Comparison of ENCODE assay signal across 14 cellular contexts in the genomic region with DNA sequence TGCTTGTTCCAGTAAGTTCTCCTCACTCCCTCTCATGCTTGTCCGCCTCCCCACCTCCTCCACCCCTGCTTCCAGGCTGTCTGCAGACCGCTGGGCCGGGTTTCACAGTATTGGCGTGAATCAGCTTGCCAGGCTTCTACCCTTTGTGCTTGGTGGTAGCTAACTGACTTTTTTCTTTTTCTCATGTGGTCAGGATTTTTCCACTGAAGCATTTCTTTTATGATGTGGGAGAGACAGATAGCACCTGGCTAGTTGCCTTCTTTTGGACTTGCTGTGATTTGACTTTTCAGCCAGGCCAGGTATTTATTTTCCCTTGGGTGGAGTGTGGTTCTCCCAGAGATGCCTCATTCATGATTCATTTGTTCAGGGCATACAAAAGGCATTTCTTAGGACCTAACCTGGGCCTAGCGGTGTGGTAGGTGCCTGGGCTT.
DNase-seq lines count a peak whose midpoint lies in the region; ATAC-seq and TF ChIP-seq lines count a peak whose summit lies in the region.
"Had no signal": no experiment of that assay in that cellular context is flagged by ENCODE, and none has a peak within 500 bp of the region (broad histone marks: within the 10 kb centered on the region; RNA-seq: fewer than 3 reads in every experiment).

No MANE protein-coding gene starts in this region.

- BruUV-seq in mammary epithelial cell (replicated peaks; lab: Mats Ljungman, UMichigan): no TSS peak

- H3K9me3 Mint-ChIP-seq in activated naive CD8-positive, alpha-beta T cell treated with anti-CD3 and anti-CD28 coated beads for 36 hours: no peaks in the 10 kb centered on the region
- no peaks in the 10 kb centered on the region for H3K9me3 Mint-ChIP-seq in activated naive CD8-positive, alpha-beta T cell treated with anti-CD3 and anti-CD28 coated beads, Interleukin-2, amount 50 U/mL, for 24 hours

- intact Hi-C loops in mammary epithelial cell (cut with micrococcal nuclease): loop anchor here (2.0 to 5.0 kb wide), 2 partner anchors 60 to 71 kb away; a partner anchor contains a TSS
- intact Hi-C loops in upper lobe of right lung (cut with DNase I): no loop called here

- peak overlapping the region; percentile 66 for H2AFZ ChIP-seq in mammary epithelial cell (ENCODE audit: low read depth, low read length)

- dilution Hi-C loops in mammary epithelial cell (cut with HindIII; ENCODE audit: low sequenced_read_pairs): no loop called here

- no peak for ATAC-seq in activated naive CD8-positive, alpha-beta T cell treated with anti-CD3 and anti-CD28 coated beads, Interleukin-2, amount 50 U/mL, for 24 hours
- ATAC-seq in upper lobe of right lung: peak; percentile 32
- ATAC-seq in GM21447 (IDR thresholded peaks at IDR 0.05; ENCODE audit: unreplicated experiment): no peak
- ATAC-seq: SK-N-SH treated with all-trans-retinoic acid at 6 μM for 48 hours had no signal

- peaks cover 23% of the 10 kb centered on the region for H3K4me1 Mint-ChIP-seq in activated naive CD8-positive, alpha-beta T cell treated with anti-CD3 and anti-CD28 coated beads for 36 hours
- peaks cover 63% of the 10 kb centered on the region for H3K4me1 Mint-ChIP-seq in activated naive CD8-positive, alpha-beta T cell treated with anti-CD3 and anti-CD28 coated beads, Interleukin-2, amount 50 U/mL, for 24 hours

- no peaks in the 10 kb centered on the region for H4K20me1 ChIP-seq in mammary epithelial cell (ENCODE audit: insufficient read depth, low read length)

- H3K27me3 ChIP-seq in mammary epithelial cell (ENCODE audit: insufficient read depth, low read length): no peaks in the 10 kb centered on the region
- H3K27me3 ChIP-seq in liver (ENCODE audit: control insufficient read depth in 4 of 4, insufficient read depth in 4 of 4, low read length in 3 of 4): no peaks in the 10 kb centered on the region
- H3K27me3 ChIP-seq in upper lobe of right lung: no peaks in the 10 kb centered on the region
- H3K27me3 ChIP-seq in H7 (ENCODE audit: control insufficient read depth, insufficient read depth, low read length): no peaks in the 10 kb centered on the region
- H3K27me3 ChIP-seq: transverse colon had no signal

- TF ChIP-seq RAD21 in liver (IDR thresholded peaks at IDR 0.05): peak in 1 of 2 donors; percentile 56

- no peak overlapping the region for H3K4me3 ChIP-seq in mammary epithelial cell (replicated peaks in 1 of 3; ENCODE audit: insufficient read depth in 1 of 3, low read depth in 2 of 3, low read length in 3 of 3)
- peak overlapping the region; percentile 30 to 51 (median 35) for H3K4me3 ChIP-seq in liver (ENCODE audit: low read depth in 1 of 3, low read length in 3 of 3)
- H3K4me3 ChIP-seq in upper lobe of right lung: no peak overlapping the region
- H3K4me3 ChIP-seq in H7 (ENCODE audit: insufficient read depth, low read depth, low read length): no peak overlapping the region
- H3K4me3 ChIP-seq: transverse colon had no signal

- no peaks in the 10 kb centered on the region for H3K36me3 ChIP-seq in mammary epithelial cell (ENCODE audit: insufficient read depth, low read length)
- peaks cover 0 to 3% (median under 1%) of the 10 kb centered on the region in 4 donors for H3K36me3 ChIP-seq in liver (ENCODE audit: control insufficient read depth in 4 of 4, insufficient read depth in 3 of 4, low read depth in 1 of 4, low read length in 3 of 4)
- H3K36me3 ChIP-seq in upper lobe of right lung: no peaks in the 10 kb centered on the region
- peaks cover 1% of the 10 kb centered on the region; the same call in 1 of the 2 replicates for H3K36me3 ChIP-seq in H7 (replicated peaks; ENCODE audit: control insufficient read depth, insufficient read depth, low read length)
- H3K36me3 ChIP-seq: transverse colon had no signal

- H3K79me2 ChIP-seq in mammary epithelial cell (ENCODE audit: insufficient read depth, low read length): no peaks in the 10 kb centered on the region

- in situ Hi-C loops in mammary epithelial cell (cut with MboI; ENCODE audit: low sequenced_read_pairs in 2 of 2): no loop called here

- CTCF ChIA-PET in mammary epithelial cell (lab: Charles Lee; ENCODE audit: low non-redundant PET): no interaction called here

- 0% methylated on average over 4 of the region's 5 CpGs for WGBS in mammary epithelial cell (ENCODE audit: low coverage, missing lambda C conversion rate)
- 41% methylated on average over 5 of the region's 5 CpGs for WGBS in liver

- peaks cover 23% of the 10 kb centered on the region for H3K36me3 Mint-ChIP-seq in activated naive CD8-positive, alpha-beta T cell treated with anti-CD3 and anti-CD28 coated beads for 36 hours
- peaks cover 22% of the 10 kb centered on the region for H3K36me3 Mint-ChIP-seq in activated naive CD8-positive, alpha-beta T cell treated with anti-CD3 and anti-CD28 coated beads, Interleukin-2, amount 50 U/mL, for 24 hours (ENCODE audit: low read depth)

- H3K9ac ChIP-seq in mammary epithelial cell (ENCODE audit: insufficient read depth, low read length): no peak overlapping the region
- H3K9ac ChIP-seq in liver (ENCODE audit: low read depth in 1 of 2, low read length in 2 of 2): peak overlapping the region; percentile 64 to 95

- TF ChIP-seq CTCF in mammary epithelial cell (conservative IDR thresholded peaks at IDR 0.05 in 1 of 2, IDR thresholded peaks at IDR 0.05 in 1 of 2; ENCODE audit: extremely low read depth in 1 of 2, insufficient read depth in 1 of 2, low read depth in 1 of 2, low read length in 2 of 2) (no peak), liver (IDR thresholded peaks at IDR 0.05; ENCODE audit: low read depth, low read length, missing input control) (no peak), upper lobe of right lung (IDR thresholded peaks at IDR 0.05) (no peak)

- H3K4me1 ChIP-seq in mammary epithelial cell (ENCODE audit: insufficient read depth, low read length) (peaks cover 25% of the 10 kb centered on the region), liver (ENCODE audit: control insufficient read depth in 4 of 4, insufficient read depth in 4 of 4, low read length in 3 of 4) (peaks cover 6 to 40% (median 16%) of the 10 kb centered on the region in 4 donors), upper lobe of right lung (no peaks in the 10 kb centered on the region)

- H3K27ac ChIP-seq in mammary epithelial cell (ENCODE audit: insufficient read depth, low read depth, low read length) (peak overlapping the region; percentile 79), liver (ENCODE audit: low read depth in 1 of 2, low read length in 2 of 2) (peak overlapping the region; percentile 88 to 89), upper lobe of right lung (no peak overlapping the region)
- H3K27ac ChIP-seq: transverse colon had no signal

- peak; percentile 15 for DNase-seq in activated naive CD8-positive, alpha-beta T cell treated with anti-CD3 and anti-CD28 coated beads for 36 hours
- no peak for DNase-seq in activated naive CD8-positive, alpha-beta T cell treated with anti-CD3 and anti-CD28 coated beads, Interleukin-2, amount 50 U/mL, for 24 hours
- DNase-seq in mammary epithelial cell (peak; percentile 98), upper lobe of right lung (no peak), H7 (no peak), AG08396 (ENCODE audit: low spot score) (no peak)
- DNase-seq: activated CD8-positive, alpha-beta memory T cell treated with anti-CD3 and anti-CD28 coated beads, Interleukin-2, amount 50 U/mL, for 48 hours; cortex of kidney; NCI-H524 treated with DMSO at 0.1 percent for 48 hours; stimulated activated CD4-positive, alpha-beta T cell treated with anti-CD3 and anti-CD28 coated beads, Interleukin-4, amount 100 ng/mL, for 4 hours; transverse colon had no signal

- no peak overlapping the region for H3K4me3 Mint-ChIP-seq in activated naive CD8-positive, alpha-beta T cell treated with anti-CD3 and anti-CD28 coated beads for 36 hours
- H3K4me3 Mint-ChIP-seq in activated naive CD8-positive, alpha-beta T cell treated with anti-CD3 and anti-CD28 coated beads, Interleukin-2, amount 50 U/mL, for 24 hours: no peak overlapping the region

- no peaks in the 10 kb centered on the region for H3K27me3 Mint-ChIP-seq in activated naive CD8-positive, alpha-beta T cell treated with anti-CD3 and anti-CD28 coated beads for 36 hours
- H3K27me3 Mint-ChIP-seq in activated naive CD8-positive, alpha-beta T cell treated with anti-CD3 and anti-CD28 coated beads, Interleukin-2, amount 50 U/mL, for 24 hours: no peaks in the 10 kb centered on the region

- no peak overlapping the region for H3K4me2 ChIP-seq in mammary epithelial cell (ENCODE audit: insufficient read depth, low read depth, low read length)

- no peak overlapping the region for H3K27ac Mint-ChIP-seq in activated naive CD8-positive, alpha-beta T cell treated with anti-CD3 and anti-CD28 coated beads for 36 hours
- H3K27ac Mint-ChIP-seq in activated naive CD8-positive, alpha-beta T cell treated with anti-CD3 and anti-CD28 coated beads, Interleukin-2, amount 50 U/mL, for 24 hours: no peak overlapping the region

- H3K9me3 ChIP-seq in mammary epithelial cell (replicated peaks; ENCODE audit: insufficient read depth, low read length) (no peaks in the 10 kb centered on the region), liver (ENCODE audit: control insufficient read depth in 4 of 4, low read length in 3 of 4) (no peaks in the 10 kb centered on the region), upper lobe of right lung (no peaks in the 10 kb centered on the region)
- H3K9me3 ChIP-seq: transverse colon had no signal

TF ChIP-seq in liver, 16 proteins besides CTCF, POLR2A, EP300 and RAD21 (continues in another document):
- TF ChIP-seq FOXA2 (IDR thresholded peaks at IDR 0.05) (no peak), RXRA (IDR thresholded peaks at IDR 0.05) (peak; percentile 53 to 61), FOXA1 (IDR thresholded peaks at IDR 0.05) (peak; percentile 8), YY1 (IDR thresholded peaks at IDR 0.05) (peak; percentile 64), JUND (IDR thresholded peaks at IDR 0.05) (peak in 1 of 2 donors; percentile 7), GABPA (IDR thresholded peaks at IDR 0.05 in 1 of 2, conservative IDR thresholded peaks at IDR 0.05 in 1 of 2) (no peak), EGR1 (IDR thresholded peaks at IDR 0.05; ENCODE audit: low read depth in 2 of 2) (no peak), SP1 (IDR thresholded peaks at IDR 0.05) (peak; percentile 66), NR2F2 (IDR thresholded peaks at IDR 0.05) (no peak)
- TF ChIP-seq, protein P1, sequence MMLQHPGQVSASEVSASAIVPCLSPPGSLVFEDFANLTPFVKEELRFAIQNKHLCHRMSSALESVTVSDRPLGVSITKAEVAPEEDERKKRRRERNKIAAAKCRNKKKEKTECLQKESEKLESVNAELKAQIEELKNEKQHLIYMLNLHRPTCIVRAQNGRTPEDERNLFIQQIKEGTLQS (IDR thresholded peaks at IDR 0.05): no peak
- TF ChIP-seq, protein P2, sequence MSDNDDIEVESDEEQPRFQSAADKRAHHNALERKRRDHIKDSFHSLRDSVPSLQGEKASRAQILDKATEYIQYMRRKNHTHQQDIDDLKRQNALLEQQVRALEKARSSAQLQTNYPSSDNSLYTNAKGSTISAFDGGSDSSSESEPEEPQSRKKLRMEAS (IDR thresholded peaks at IDR 0.05): peak; percentile 64

Comparison
In these comparisons a context has a peak if more than half of its experiments do, and no peak if none do; other contexts are left out.
1. DNase-seq: peak in activated naive CD8-positive, alpha-beta T cell treated with anti-CD3 and anti-CD28 coated beads for 36 hours (single experiment) and mammary epithelial cell (single experiment); none in activated naive CD8-positive, alpha-beta T cell treated with anti-CD3 and anti-CD28 coated beads, Interleukin-2, amount 50 U/mL, for 24 hours (single experiment), upper lobe of right lung (single experiment), H7 (single experiment) and AG08396 (single experiment).
2. H3K4me3 ChIP-seq: peak in liver (3 of 3); none in mammary epithelial cell (0 of 3), upper lobe of right lung (single experiment) and H7 (single experiment).